In genomic region chr12:131525795-131526508, GRCh38 we compare ENCODE assay signal across 25 cellular contexts.
"Had no signal": no experiment of that assay in that cellular context is flagged by ENCODE, and none has a peak within 500 bp of the region (broad histone marks: within the 10 kb centered on the region; RNA-seq: fewer than 3 reads in every experiment).

No MANE protein-coding gene starts in this region.

- H3K9me3 ChIP-seq: esophagus squamous epithelium, gastroesophageal sphincter had no signal

- H3K27ac ChIP-seq: brain microvascular endothelial cell, epithelial cell of prostate, esophagus squamous epithelium, gastroesophageal sphincter had no signal

- H3K4me3 Mint-ChIP-seq: activated CD4-positive, alpha-beta memory T cell treated with anti-CD3 and anti-CD28 coated beads, Interleukin-2, amount 10 ng/mL, durations not matched to agents 7 days and 5 days; activated CD4-positive, alpha-beta T cell treated with anti-CD3 and anti-CD28 coated beads for 36 hours; activated CD4-positive, alpha-beta T cell treated with anti-CD3 and anti-CD28 coated beads, Interleukin-2, amount 10 ng/mL, durations not matched to agents 24 days and 14 days; activated naive CD8-positive, alpha-beta T cell; activated T-cell treated with anti-CD3 and anti-CD28 coated beads, Interleukin-2, amount 50 U/mL, for 24 hours; activated T-cell treated with anti-CD3 and anti-CD28 coated beads, Interleukin-2, amount 50 U/mL, for 72 hours; central memory CD8-positive, alpha-beta T cell had no signal

- H3K9me3 Mint-ChIP-seq: activated CD4-positive, alpha-beta memory T cell treated with anti-CD3 and anti-CD28 coated beads, Interleukin-2, amount 10 ng/mL, durations not matched to agents 7 days and 5 days; activated CD4-positive, alpha-beta T cell treated with anti-CD3 and anti-CD28 coated beads, Interleukin-2, amount 10 ng/mL, durations not matched to agents 24 days and 14 days; activated T-cell treated with anti-CD3 and anti-CD28 coated beads, Interleukin-2, amount 50 U/mL, for 24 hours; activated T-cell treated with anti-CD3 and anti-CD28 coated beads, Interleukin-2, amount 50 U/mL, for 72 hours; central memory CD8-positive, alpha-beta T cell had no signal

- DNase-seq: activated CD4-positive, alpha-beta memory T cell treated with anti-CD3 and anti-CD28 coated beads, Interleukin-2, amount 10 ng/mL, durations not matched to agents 7 days and 5 days; activated CD4-positive, alpha-beta T cell treated with anti-CD3 and anti-CD28 coated beads for 36 hours; activated CD4-positive, alpha-beta T cell treated with anti-CD3 and anti-CD28 coated beads, Interleukin-2, amount 10 ng/mL, durations not matched to agents 24 days and 14 days; activated CD4-positive, CD25-positive, alpha-beta regulatory T cell; activated CD4-positive, CD25-positive, alpha-beta regulatory T cell treated with anti-CD3 and anti-CD28 coated beads, Interleukin-2, amount 50 U/mL, for 72 hours; activated CD8-positive, alpha-beta memory T cell treated with anti-CD3 and anti-CD28 coated beads, Interleukin-2, amount 50 U/mL, for 48 hours; activated gamma-delta T cell; activated naive CD4-positive, alpha-beta T cell treated with anti-CD3 and anti-CD28 coated beads, Interleukin-2, amount 50 U/mL, for 16 hours; activated naive CD4-positive, alpha-beta T cell treated with Interleukin-2 at 50 U/mL for 16 hours; activated T-cell treated with anti-CD3 and anti-CD28 coated beads for 4 hours; activated T-cell treated with anti-CD3 and anti-CD28 coated beads, Interleukin-2, amount 50 U/mL, for 24 hours; activated T-cell treated with anti-CD3 and anti-CD28 coated beads, Interleukin-2, amount 50 U/mL, for 72 hours; amniotic stem cell; anterior cingulate cortex; brain microvascular endothelial cell; cortex of kidney; dermis blood vessel endothelial cell; effector CD8-positive, alpha-beta T cell; esophagus squamous epithelium; foreskin melanocyte; T-helper 2 cell had no signal

- H3K4me1 Mint-ChIP-seq: activated CD4-positive, alpha-beta T cell treated with anti-CD3 and anti-CD28 coated beads, Interleukin-2, amount 10 ng/mL, durations not matched to agents 24 days and 14 days had no signal

- H3K27me3 Mint-ChIP-seq: activated CD4-positive, alpha-beta memory T cell treated with anti-CD3 and anti-CD28 coated beads, Interleukin-2, amount 10 ng/mL, durations not matched to agents 7 days and 5 days; activated CD4-positive, alpha-beta T cell treated with anti-CD3 and anti-CD28 coated beads, Interleukin-2, amount 10 ng/mL, durations not matched to agents 24 days and 14 days had no signal

- H3K4me3 ChIP-seq: esophagus squamous epithelium, gastroesophageal sphincter had no signal

- H3K4me1 ChIP-seq: esophagus squamous epithelium, gastroesophageal sphincter had no signal

- H3K27ac Mint-ChIP-seq: activated CD4-positive, alpha-beta memory T cell treated with anti-CD3 and anti-CD28 coated beads, Interleukin-2, amount 10 ng/mL, durations not matched to agents 7 days and 5 days; activated CD4-positive, alpha-beta T cell treated with anti-CD3 and anti-CD28 coated beads for 36 hours; activated CD4-positive, alpha-beta T cell treated with anti-CD3 and anti-CD28 coated beads, Interleukin-2, amount 10 ng/mL, durations not matched to agents 24 days and 14 days; activated naive CD8-positive, alpha-beta T cell; activated T-cell treated with anti-CD3 and anti-CD28 coated beads, Interleukin-2, amount 50 U/mL, for 24 hours; activated T-cell treated with anti-CD3 and anti-CD28 coated beads, Interleukin-2, amount 50 U/mL, for 72 hours had no signal

- H3K27me3 ChIP-seq: brain microvascular endothelial cell had no signal

- H3K36me3 Mint-ChIP-seq: activated naive CD8-positive, alpha-beta T cell had no signal

- ATAC-seq: activated CD4-positive, alpha-beta T cell treated with anti-CD3 and anti-CD28 coated beads for 36 hours; activated T-cell treated with anti-CD3 and anti-CD28 coated beads, Interleukin-2, amount 50 U/mL, for 72 hours; gastroesophageal sphincter had no signal
